Comparison of ENCODE assay signal across 1 cellular context in genomic region chr3:37229740-37230139, GRCh38.
A peak's percentile ranks its signal among the peaks of the same experiment; 100 is the strongest.
TF ChIP-seq lines count a peak whose summit lies in the region.

No MANE protein-coding gene starts in this region.

TF ChIP-seq in K562, 482 proteins besides CTCF, POLR2A, EP300 and RAD21 (continued from another document and continues in another):
- TF ChIP-seq ZNF511 (CRISPR knock-in tag; IDR thresholded peaks at IDR 0.05) (no peak), ZNF324 (CRISPR knock-in tag; IDR thresholded peaks at IDR 0.05) (no peak), RBM25 (IDR thresholded peaks at IDR 0.05; ENCODE audit: low read depth, low read length, severe bottlenecking) (no peak), ATF7 (IDR thresholded peaks at IDR 0.05) (peak; percentile 44; the same call in 1 of the 2 replicates), NFYB (IDR thresholded peaks at IDR 0.05; ENCODE audit: extremely low read depth, insufficient read length) (no peak), MAX (CRISPR knock-in tag; IDR thresholded peaks at IDR 0.05) (no peak), EGR1 (conservative IDR thresholded peaks at IDR 0.05) (no peak), RFX5 (IDR thresholded peaks at IDR 0.05; ENCODE audit: low read depth, low read length) (no peak), TFAP4 (CRISPR knock-in tag; IDR thresholded peaks at IDR 0.05; ENCODE audit: borderline replicate concordance) (no peak), ZNF253 (CRISPR knock-in tag; conservative IDR thresholded peaks at IDR 0.05) (no peak), MEF2A (IDR thresholded peaks at IDR 0.05; ENCODE audit: control insufficient read depth, low read depth, low read length) (0 out of 2 replicates have a peak, but pooled peaks have one; percentile 2), SMARCA5 (IDR thresholded peaks at IDR 0.05) (no peak), TEAD2 (tag; IDR thresholded peaks at IDR 0.05) (no peak), PCBP2 (IDR thresholded peaks at IDR 0.05; ENCODE audit: low read depth, low read length, poor library complexity, severe bottlenecking) (no peak), PURB (CRISPR knock-in tag; IDR thresholded peaks at IDR 0.05; ENCODE audit: low read depth) (no peak), TCF15 (CRISPR knock-in tag; IDR thresholded peaks at IDR 0.05) (no peak), TRIM28 (IDR thresholded peaks at IDR 0.05) (no peak), XRCC3 (IDR thresholded peaks at IDR 0.05) (no peak), KDM5B (IDR thresholded peaks at IDR 0.05; ENCODE audit: insufficient replicate concordance, low read depth, low read length) (no peak), ELF2 (CRISPR knock-in tag; IDR thresholded peaks at IDR 0.05) (no peak), ZSCAN29 (IDR thresholded peaks at IDR 0.05) (no peak), PTBP1 (IDR thresholded peaks at IDR 0.05; ENCODE audit: low read depth, low read length) (no peak), ZNF740 (CRISPR knock-in tag; IDR thresholded peaks at IDR 0.05) (no peak), ZNF740 (tag; IDR thresholded peaks at IDR 0.05) (no peak), ZNF507 (tag; conservative IDR thresholded peaks at IDR 0.05) (no peak), ZNF347 (CRISPR knock-in tag; IDR thresholded peaks at IDR 0.05; ENCODE audit: low read depth) (no peak), SMARCC2 (IDR thresholded peaks at IDR 0.05; ENCODE audit: low read depth) (peak; percentile 89; the same call in 1 of the 2 replicates), ZNF311 (CRISPR knock-in tag; IDR thresholded peaks at IDR 0.05) (no peak), FOXA1 (IDR thresholded peaks at IDR 0.05; ENCODE audit: borderline replicate concordance) (no peak), ETV5 (CRISPR knock-in tag; IDR thresholded peaks at IDR 0.05; ENCODE audit: low read depth) (peak; percentile 62; the same call in 1 of the 2 replicates), NONO (IDR thresholded peaks at IDR 0.05; ENCODE audit: low read depth in 2 of 2, low read length in 1 of 2) (0 out of 4 replicates have a peak, but pooled peaks of 1 of the 2 experiments have one; percentile 65), FOXK2 (conservative IDR thresholded peaks at IDR 0.05 in 1 of 2, IDR thresholded peaks at IDR 0.05 in 1 of 2; ENCODE audit: low read depth in 2 of 2) (peak; percentile 36 to 68; a peak in 3 of 4 replicates), SNAPC5 (CRISPR knock-in tag; IDR thresholded peaks at IDR 0.05) (no peak), E2F3 (CRISPR knock-in tag; IDR thresholded peaks at IDR 0.05) (no peak), TEAD1 (CRISPR knock-in tag; IDR thresholded peaks at IDR 0.05) (0 out of 4 replicates have a peak, but pooled peaks of 1 of the 2 experiments have one; percentile 49), ZZZ3 (IDR thresholded peaks at IDR 0.05) (no peak), ZNF146 (CRISPR knock-in tag; IDR thresholded peaks at IDR 0.05; ENCODE audit: unreplicated experiment) (no peak), TRIM24 (IDR thresholded peaks at IDR 0.05) (peak; percentile 93), ZC3H8 (IDR thresholded peaks at IDR 0.05) (no peak), FOXM1 (IDR thresholded peaks at IDR 0.05; ENCODE audit: low read depth) (peak; percentile 84), FOXM1 (CRISPR knock-in tag; IDR thresholded peaks at IDR 0.05; ENCODE audit: low read depth) (no peak), IFI16 (CRISPR knock-in tag; IDR thresholded peaks at IDR 0.05) (no peak), YBX1 (IDR thresholded peaks at IDR 0.05) (no peak), ZNF316 (IDR thresholded peaks at IDR 0.05) (no peak), E2F8 (IDR thresholded peaks at IDR 0.05; ENCODE audit: low read depth, partially characterized antibody) (no peak), U2AF1 (optimal IDR thresholded peaks at IDR 0.05; ENCODE audit: low read depth, low read length) (no peak), ZBTB7A (IDR thresholded peaks at IDR 0.05; ENCODE audit: borderline replicate concordance, control insufficient read depth, low read depth, low read length) (no peak), ZNF3 (CRISPR knock-in tag; IDR thresholded peaks at IDR 0.05) (no peak)
- TF ChIP-seq, protein P1, sequence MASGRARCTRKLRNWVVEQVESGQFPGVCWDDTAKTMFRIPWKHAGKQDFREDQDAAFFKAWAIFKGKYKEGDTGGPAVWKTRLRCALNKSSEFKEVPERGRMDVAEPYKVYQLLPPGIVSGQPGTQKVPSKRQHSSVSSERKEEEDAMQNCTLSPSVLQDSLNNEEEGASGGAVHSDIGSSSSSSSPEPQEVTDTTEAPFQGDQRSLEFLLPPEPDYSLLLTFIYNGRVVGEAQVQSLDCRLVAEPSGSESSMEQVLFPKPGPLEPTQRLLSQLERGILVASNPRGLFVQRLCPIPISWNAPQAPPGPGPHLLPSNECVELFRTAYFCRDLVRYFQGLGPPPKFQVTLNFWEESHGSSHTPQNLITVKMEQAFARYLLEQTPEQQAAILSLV (tag; IDR thresholded peaks at IDR 0.05) = no peak
- TF ChIP-seq, protein P2, sequence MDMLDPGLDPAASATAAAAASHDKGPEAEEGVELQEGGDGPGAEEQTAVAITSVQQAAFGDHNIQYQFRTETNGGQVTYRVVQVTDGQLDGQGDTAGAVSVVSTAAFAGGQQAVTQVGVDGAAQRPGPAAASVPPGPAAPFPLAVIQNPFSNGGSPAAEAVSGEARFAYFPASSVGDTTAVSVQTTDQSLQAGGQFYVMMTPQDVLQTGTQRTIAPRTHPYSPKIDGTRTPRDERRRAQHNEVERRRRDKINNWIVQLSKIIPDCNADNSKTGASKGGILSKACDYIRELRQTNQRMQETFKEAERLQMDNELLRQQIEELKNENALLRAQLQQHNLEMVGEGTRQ (CRISPR knock-in tag; IDR thresholded peaks at IDR 0.05) = no peak
- TF ChIP-seq, protein P3, sequence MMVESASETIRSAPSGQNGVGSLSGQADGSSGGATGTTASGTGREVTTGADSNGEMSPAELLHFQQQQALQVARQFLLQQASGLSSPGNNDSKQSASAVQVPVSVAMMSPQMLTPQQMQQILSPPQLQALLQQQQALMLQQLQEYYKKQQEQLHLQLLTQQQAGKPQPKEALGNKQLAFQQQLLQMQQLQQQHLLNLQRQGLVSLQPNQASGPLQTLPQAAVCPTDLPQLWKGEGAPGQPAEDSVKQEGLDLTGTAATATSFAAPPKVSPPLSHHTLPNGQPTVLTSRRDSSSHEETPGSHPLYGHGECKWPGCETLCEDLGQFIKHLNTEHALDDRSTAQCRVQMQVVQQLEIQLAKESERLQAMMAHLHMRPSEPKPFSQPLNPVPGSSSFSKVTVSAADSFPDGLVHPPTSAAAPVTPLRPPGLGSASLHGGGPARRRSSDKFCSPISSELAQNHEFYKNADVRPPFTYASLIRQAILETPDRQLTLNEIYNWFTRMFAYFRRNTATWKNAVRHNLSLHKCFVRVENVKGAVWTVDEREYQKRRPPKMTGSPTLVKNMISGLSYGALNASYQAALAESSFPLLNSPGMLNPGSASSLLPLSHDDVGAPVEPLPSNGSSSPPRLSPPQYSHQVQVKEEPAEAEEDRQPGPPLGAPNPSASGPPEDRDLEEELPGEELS (CRISPR knock-in tag; IDR thresholded peaks at IDR 0.05; ENCODE audit: borderline replicate concordance) = no peak
- TF ChIP-seq, protein P4, sequence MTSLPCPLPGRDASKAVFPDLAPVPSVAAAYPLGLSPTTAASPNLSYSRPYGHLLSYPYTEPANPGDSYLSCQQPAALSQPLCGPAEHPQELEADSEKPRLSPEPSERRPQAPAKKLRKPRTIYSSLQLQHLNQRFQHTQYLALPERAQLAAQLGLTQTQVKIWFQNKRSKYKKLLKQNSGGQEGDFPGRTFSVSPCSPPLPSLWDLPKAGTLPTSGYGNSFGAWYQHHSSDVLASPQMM (CRISPR knock-in tag; IDR thresholded peaks at IDR 0.05) = no peak
- TF ChIP-seq, protein P5, sequence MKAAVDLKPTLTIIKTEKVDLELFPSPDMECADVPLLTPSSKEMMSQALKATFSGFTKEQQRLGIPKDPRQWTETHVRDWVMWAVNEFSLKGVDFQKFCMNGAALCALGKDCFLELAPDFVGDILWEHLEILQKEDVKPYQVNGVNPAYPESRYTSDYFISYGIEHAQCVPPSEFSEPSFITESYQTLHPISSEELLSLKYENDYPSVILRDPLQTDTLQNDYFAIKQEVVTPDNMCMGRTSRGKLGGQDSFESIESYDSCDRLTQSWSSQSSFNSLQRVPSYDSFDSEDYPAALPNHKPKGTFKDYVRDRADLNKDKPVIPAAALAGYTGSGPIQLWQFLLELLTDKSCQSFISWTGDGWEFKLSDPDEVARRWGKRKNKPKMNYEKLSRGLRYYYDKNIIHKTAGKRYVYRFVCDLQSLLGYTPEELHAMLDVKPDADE (conservative IDR thresholded peaks at IDR 0.05; ENCODE audit: control insufficient read depth, low read depth, low read length) = no peak
- TF ChIP-seq, protein P6, sequence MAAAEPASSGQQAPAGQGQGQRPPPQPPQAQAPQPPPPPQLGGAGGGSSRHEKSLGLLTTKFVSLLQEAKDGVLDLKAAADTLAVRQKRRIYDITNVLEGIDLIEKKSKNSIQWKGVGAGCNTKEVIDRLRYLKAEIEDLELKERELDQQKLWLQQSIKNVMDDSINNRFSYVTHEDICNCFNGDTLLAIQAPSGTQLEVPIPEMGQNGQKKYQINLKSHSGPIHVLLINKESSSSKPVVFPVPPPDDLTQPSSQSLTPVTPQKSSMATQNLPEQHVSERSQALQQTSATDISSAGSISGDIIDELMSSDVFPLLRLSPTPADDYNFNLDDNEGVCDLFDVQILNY (CRISPR knock-in tag; IDR thresholded peaks at IDR 0.05) = no peak
- TF ChIP-seq, protein P7, sequence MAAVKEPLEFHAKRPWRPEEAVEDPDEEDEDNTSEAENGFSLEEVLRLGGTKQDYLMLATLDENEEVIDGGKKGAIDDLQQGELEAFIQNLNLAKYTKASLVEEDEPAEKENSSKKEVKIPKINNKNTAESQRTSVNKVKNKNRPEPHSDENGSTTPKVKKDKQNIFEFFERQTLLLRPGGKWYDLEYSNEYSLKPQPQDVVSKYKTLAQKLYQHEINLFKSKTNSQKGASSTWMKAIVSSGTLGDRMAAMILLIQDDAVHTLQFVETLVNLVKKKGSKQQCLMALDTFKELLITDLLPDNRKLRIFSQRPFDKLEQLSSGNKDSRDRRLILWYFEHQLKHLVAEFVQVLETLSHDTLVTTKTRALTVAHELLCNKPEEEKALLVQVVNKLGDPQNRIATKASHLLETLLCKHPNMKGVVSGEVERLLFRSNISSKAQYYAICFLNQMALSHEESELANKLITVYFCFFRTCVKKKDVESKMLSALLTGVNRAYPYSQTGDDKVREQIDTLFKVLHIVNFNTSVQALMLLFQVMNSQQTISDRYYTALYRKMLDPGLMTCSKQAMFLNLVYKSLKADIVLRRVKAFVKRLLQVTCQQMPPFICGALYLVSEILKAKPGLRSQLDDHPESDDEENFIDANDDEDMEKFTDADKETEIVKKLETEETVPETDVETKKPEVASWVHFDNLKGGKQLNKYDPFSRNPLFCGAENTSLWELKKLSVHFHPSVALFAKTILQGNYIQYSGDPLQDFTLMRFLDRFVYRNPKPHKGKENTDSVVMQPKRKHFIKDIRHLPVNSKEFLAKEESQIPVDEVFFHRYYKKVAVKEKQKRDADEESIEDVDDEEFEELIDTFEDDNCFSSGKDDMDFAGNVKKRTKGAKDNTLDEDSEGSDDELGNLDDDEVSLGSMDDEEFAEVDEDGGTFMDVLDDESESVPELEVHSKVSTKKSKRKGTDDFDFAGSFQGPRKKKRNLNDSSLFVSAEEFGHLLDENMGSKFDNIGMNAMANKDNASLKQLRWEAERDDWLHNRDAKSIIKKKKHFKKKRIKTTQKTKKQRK (IDR thresholded peaks at IDR 0.05; ENCODE audit: borderline replicate concordance, low read depth, low read length) = no peak
